27 cellular contexts compared by ENCODE assay signal in genomic region chr1:37656881-37657280, GRCh38. TPM values are rescaled to one million over a fixed set of nuclear protein-coding genes. Genes with fewer than 3 reads are reported as not detected.
"Had no signal": no experiment of that assay in that cellular context is flagged by ENCODE, and none has a peak within 500 bp of the region (broad histone marks: within the 10 kb centered on the region; RNA-seq: fewer than 3 reads in every experiment).

No MANE protein-coding gene starts in this region.

- DNase-seq: effector memory CD8-positive, alpha-beta T cell; erythroblast; esophagus squamous epithelium; mucosa of descending colon; naive B cell; nucleus accumbens; psoas muscle; right cardiac atrium; stimulated activated CD4-positive, alpha-beta T cell treated with anti-CD3 and anti-CD28 coated beads, Interleukin-15, amount 100 ng/mL, for 24 hours; stimulated activated CD4-positive, alpha-beta T cell treated with anti-CD3 and anti-CD28 coated beads, Interleukin-2, amount 100 ng/mL, for 48 hours; stimulated activated naive B cell treated with anti-CD40 and anti-IgM and Interleukin-4, amounts not matched to agents 10 μg/mL and 1 μg/mL and 100 μg/mL, for 72 hours; transverse colon; upper lobe of right lung; uterus had no signal

- H3K9me3 ChIP-seq: esophagus squamous epithelium, mucosa of descending colon, psoas muscle, suprapubic skin, transverse colon, upper lobe of right lung, uterus had no signal

- ATAC-seq: effector memory CD8-positive, alpha-beta T cell; left lobe of liver; mucosa of descending colon; natural killer cell treated with Interleukin-12 subunit alpha and Interleukin-12 subunit beta and Interleukin-15 and Interleukin-18, amount 100 ng/mL, for 72 hours; psoas muscle; right cardiac atrium; stimulated activated naive B cell treated with anti-CD40 and anti-IgM and Interleukin-4, amounts not matched to agents 10 μg/mL and 1 μg/mL and 100 μg/mL, for 72 hours had no signal

- H3K27ac ChIP-seq: coronary artery, esophagus squamous epithelium, psoas muscle, suprapubic skin, transverse colon, upper lobe of right lung, uterus had no signal

- FAIRE-seq: endometrium, frontal cortex, keratinocyte had no signal

- H3K27me3 ChIP-seq: upper lobe of right lung, uterus had no signal

- H3K4me3 ChIP-seq: coronary artery, esophagus squamous epithelium, lung, mucosa of descending colon, psoas muscle, skin epidermis, suprapubic skin, transverse colon, upper lobe of right lung, uterus had no signal

- H3K4me1 ChIP-seq: esophagus squamous epithelium, psoas muscle, transverse colon, upper lobe of right lung, uterus had no signal

- H3K36me3 ChIP-seq: esophagus squamous epithelium, suprapubic skin, transverse colon, upper lobe of right lung, uterus had no signal

RNA-seq across cellular contexts. Expression of gene RSPO1, which starts 22.2 kb away (rescaled TPM):
- total RNA-seq: dermis microvascular lymphatic vessel endothelial cell; fibroblast of villous mesenchyme; frontal cortex; left lobe of liver; natural killer cell treated with Interleukin-12 subunit alpha and Interleukin-12 subunit beta and Interleukin-15 and Interleukin-18, amount 100 ng/mL, for 72 hours; osteocyte; psoas muscle; renal cortical epithelial cell had no signal
- polyA plus RNA-seq: keratinocyte, right cardiac atrium had no signal
